1 cellular context compared by ENCODE assay signal in the genomic region with DNA sequence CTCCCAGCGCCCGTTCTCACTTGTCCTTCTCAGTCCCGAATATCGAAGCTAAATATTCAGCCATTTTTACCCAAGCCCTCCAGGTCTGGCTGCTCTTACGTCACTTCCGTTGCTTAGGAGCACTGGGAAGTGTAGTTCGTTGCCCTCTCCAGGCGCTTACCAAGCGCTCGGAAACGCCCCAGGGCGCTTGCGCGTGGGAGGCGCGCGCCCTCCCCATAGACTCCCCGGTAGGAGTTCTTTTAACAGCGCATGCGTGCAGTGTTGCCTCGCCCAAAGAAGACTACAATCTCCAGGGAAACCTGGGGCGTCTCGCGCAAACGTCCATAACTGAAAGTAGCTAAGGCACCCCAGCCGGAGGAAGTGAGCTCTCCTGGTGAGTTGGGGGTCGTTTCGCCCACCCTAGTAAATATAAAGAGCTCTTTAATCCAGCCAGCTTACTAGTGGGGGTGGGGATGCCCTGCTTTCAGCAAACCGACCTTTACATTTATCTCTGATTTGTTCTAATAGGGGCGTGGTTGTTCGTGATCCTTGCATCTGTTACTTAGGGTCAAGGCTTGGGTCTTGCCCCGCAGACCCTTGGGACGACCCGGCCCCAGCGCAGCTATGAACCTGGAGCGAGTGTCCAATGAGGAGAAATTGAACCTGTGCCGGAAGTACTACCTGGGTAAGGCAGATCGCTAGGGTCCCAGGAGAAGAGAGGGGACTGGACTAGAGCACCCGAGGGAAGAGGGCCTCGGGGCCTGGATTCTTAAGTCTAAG.
TF ChIP-seq lines count a peak whose summit lies in the region.

A gene with protein sequence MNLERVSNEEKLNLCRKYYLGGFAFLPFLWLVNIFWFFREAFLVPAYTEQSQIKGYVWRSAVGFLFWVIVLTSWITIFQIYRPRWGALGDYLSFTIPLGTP (plus strand): TSS at position 324 of the 759 bp plus-strand sequence. CDS start 280 bp downstream, at position 604.
A gene with protein sequence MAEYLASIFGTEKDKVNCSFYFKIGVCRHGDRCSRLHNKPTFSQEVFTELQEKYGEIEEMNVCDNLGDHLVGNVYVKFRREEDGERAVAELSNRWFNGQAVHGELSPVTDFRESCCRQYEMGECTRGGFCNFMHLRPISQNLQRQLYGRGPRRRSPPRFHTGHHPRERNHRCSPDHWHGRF (minus strand): TSS at position 91 of the 759 bp plus-strand sequence. CDS start 27 bp downstream, at position 64.

TF ChIP-seq in HepG2, 621 proteins besides CTCF, POLR2A, EP300 and RAD21 (continued from another document):
- TF ChIP-seq ZNF407 (CRISPR knock-in tag; IDR thresholded peaks at IDR 0.05; ENCODE audit: not compliant biosample characterization) (no peak), IRX3 (CRISPR knock-in tag; IDR thresholded peaks at IDR 0.05; ENCODE audit: borderline replicate concordance, low read depth) (no peak), RXRB (CRISPR knock-in tag; IDR thresholded peaks at IDR 0.05; ENCODE audit: borderline replicate concordance) (no peak), ZNF704 (CRISPR knock-in tag; IDR thresholded peaks at IDR 0.05; ENCODE audit: borderline replicate concordance) (no peak), MXD3 (CRISPR knock-in tag; IDR thresholded peaks at IDR 0.05) (no peak), ZNF235 (CRISPR knock-in tag; IDR thresholded peaks at IDR 0.05; ENCODE audit: borderline replicate concordance) (no peak), ZNF501 (CRISPR knock-in tag; IDR thresholded peaks at IDR 0.05) (peak; percentile 64), ZNF550 (CRISPR knock-in tag; IDR thresholded peaks at IDR 0.05; ENCODE audit: borderline replicate concordance) (no peak), NFE2L2 (IDR thresholded peaks at IDR 0.05; ENCODE audit: low read length) (no peak), ZFX (CRISPR knock-in tag; IDR thresholded peaks at IDR 0.05; ENCODE audit: low read depth) (peak; percentile 17; the same call in 1 of the 2 replicates), HDAC1 (CRISPR knock-in tag; IDR thresholded peaks at IDR 0.05) (0 out of 2 replicates have a peak, but pooled peaks have one; percentile 12), KLF16 (CRISPR knock-in tag; IDR thresholded peaks at IDR 0.05) (0 out of 4 replicates have a peak, but pooled peaks of 1 of the 2 experiments have one; percentile 1), ZNF672 (CRISPR knock-in tag; IDR thresholded peaks at IDR 0.05) (no peak), MATR3 (CRISPR knock-in tag; IDR thresholded peaks at IDR 0.05) (no peak), ZNF749 (CRISPR knock-in tag; IDR thresholded peaks at IDR 0.05; ENCODE audit: borderline replicate concordance) (no peak), ZNF556 (CRISPR knock-in tag; IDR thresholded peaks at IDR 0.05; ENCODE audit: borderline replicate concordance) (peak; percentile 33; the same call in 1 of the 2 replicates), ZNF703 (CRISPR knock-in tag; IDR thresholded peaks at IDR 0.05; ENCODE audit: borderline replicate concordance) (no peak), HMG20A (CRISPR knock-in tag; IDR thresholded peaks at IDR 0.05; ENCODE audit: borderline replicate concordance) (no peak), RFX5 (IDR thresholded peaks at IDR 0.05; ENCODE audit: low read depth, low read length) (no peak), ATAD3A (CRISPR knock-in tag; IDR thresholded peaks at IDR 0.05) (no peak), ZNF75D (CRISPR knock-in tag; IDR thresholded peaks at IDR 0.05; ENCODE audit: borderline replicate concordance) (no peak), SRY (CRISPR knock-in tag; IDR thresholded peaks at IDR 0.05) (no peak), ZNF878 (CRISPR knock-in tag; IDR thresholded peaks at IDR 0.05) (no peak), MAX (IDR thresholded peaks at IDR 0.05) (no peak), ZNF558 (CRISPR knock-in tag; IDR thresholded peaks at IDR 0.05; ENCODE audit: borderline replicate concordance) (no peak), DNMT1 (CRISPR knock-in tag; IDR thresholded peaks at IDR 0.05) (no peak), PRMT3 (CRISPR knock-in tag; IDR thresholded peaks at IDR 0.05; ENCODE audit: borderline replicate concordance, low read depth) (no peak), FOXO1 (CRISPR knock-in tag; IDR thresholded peaks at IDR 0.05) (no peak), BHLHE40 (IDR thresholded peaks at IDR 0.05; ENCODE audit: low read length) (no peak), ZNF160 (CRISPR knock-in tag; IDR thresholded peaks at IDR 0.05) (no peak), GTF3A (CRISPR knock-in tag; conservative IDR thresholded peaks at IDR 0.05) (no peak), ZNF569 (CRISPR knock-in tag; IDR thresholded peaks at IDR 0.05; ENCODE audit: borderline replicate concordance) (no peak)
- TF ChIP-seq, protein P1, sequence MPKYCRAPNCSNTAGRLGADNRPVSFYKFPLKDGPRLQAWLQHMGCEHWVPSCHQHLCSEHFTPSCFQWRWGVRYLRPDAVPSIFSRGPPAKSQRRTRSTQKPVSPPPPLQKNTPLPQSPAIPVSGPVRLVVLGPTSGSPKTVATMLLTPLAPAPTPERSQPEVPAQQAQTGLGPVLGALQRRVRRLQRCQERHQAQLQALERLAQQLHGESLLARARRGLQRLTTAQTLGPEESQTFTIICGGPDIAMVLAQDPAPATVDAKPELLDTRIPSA (CRISPR knock-in tag; IDR thresholded peaks at IDR 0.05; ENCODE audit: borderline replicate concordance), result no peak
- TF ChIP-seq, protein P2, sequence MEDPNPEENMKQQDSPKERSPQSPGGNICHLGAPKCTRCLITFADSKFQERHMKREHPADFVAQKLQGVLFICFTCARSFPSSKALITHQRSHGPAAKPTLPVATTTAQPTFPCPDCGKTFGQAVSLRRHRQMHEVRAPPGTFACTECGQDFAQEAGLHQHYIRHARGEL (CRISPR knock-in tag; IDR thresholded peaks at IDR 0.05), result no peak
- TF ChIP-seq, protein P3, sequence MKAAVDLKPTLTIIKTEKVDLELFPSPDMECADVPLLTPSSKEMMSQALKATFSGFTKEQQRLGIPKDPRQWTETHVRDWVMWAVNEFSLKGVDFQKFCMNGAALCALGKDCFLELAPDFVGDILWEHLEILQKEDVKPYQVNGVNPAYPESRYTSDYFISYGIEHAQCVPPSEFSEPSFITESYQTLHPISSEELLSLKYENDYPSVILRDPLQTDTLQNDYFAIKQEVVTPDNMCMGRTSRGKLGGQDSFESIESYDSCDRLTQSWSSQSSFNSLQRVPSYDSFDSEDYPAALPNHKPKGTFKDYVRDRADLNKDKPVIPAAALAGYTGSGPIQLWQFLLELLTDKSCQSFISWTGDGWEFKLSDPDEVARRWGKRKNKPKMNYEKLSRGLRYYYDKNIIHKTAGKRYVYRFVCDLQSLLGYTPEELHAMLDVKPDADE (CRISPR knock-in tag; IDR thresholded peaks at IDR 0.05), result no peak
- TF ChIP-seq, protein P4, sequence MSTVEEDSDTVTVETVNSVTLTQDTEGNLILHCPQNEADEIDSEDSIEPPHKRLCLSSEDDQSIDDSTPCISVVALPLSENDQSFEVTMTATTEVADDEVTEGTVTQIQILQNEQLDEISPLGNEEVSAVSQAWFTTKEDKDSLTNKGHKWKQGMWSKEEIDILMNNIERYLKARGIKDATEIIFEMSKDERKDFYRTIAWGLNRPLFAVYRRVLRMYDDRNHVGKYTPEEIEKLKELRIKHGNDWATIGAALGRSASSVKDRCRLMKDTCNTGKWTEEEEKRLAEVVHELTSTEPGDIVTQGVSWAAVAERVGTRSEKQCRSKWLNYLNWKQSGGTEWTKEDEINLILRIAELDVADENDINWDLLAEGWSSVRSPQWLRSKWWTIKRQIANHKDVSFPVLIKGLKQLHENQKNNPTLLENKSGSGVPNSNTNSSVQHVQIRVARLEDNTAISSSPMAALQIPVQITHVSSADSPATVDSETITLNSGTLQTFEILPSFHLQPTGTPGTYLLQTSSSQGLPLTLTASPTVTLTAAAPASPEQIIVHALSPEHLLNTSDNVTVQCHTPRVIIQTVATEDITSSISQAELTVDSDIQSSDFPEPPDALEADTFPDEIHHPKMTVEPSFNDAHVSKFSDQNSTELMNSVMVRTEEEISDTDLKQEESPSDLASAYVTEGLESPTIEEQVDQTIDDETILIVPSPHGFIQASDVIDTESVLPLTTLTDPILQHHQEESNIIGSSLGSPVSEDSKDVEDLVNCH (CRISPR knock-in tag; IDR thresholded peaks at IDR 0.05), result no peak
